Comparison of ENCODE assay signal across 8 cellular contexts in the genomic region with DNA sequence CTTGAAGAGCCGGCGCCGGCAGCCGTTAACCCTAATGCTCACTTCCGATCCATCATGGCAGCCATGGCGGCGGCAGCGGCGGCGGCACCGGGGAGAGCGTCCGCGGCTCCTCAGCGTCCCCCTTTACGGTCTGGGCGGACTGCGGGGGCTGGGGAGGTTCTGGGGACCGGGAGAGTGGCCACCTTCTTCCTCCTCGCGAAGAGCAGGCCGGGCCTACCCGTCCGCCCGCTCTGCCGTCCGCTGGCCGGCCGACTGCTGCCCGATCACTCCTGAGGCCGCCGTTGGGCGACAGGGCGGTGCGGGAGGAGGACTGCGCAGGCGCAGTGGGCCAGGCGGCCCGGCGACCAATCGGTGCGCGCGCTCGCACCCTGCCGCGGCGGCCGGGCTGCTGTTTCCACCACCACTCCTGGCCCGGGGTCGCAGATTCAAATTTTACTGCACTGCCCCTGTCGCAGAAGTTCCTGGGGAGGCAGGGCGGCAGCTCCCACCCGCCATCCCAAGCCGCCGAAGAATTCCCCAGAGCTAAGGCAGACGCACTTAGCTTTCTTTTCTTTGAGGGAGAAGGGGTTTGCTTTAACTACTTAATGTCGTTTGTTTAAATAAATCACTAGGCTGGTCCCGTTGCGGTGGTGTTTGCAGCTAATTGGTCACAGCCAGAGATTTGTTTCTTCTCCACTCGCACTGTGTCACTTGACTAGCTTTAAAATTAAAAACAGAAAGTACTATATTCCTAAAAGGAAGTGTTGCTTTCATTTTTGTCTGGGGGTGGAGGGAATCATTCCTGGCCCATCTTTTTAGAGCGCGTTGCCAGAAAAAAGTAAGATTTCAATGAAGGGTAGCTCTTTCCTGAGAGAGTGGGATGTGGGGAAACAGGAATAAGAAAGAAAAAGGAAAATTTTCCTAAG. TPM values are rescaled to one million over a fixed set of nuclear protein-coding genes. Genes with fewer than 3 reads are reported as not detected.
DNase-seq lines count a peak whose midpoint lies in the region; ATAC-seq, FAIRE-seq and TF ChIP-seq lines count a peak whose summit lies in the region.

A gene (minus strand): TSS at position 290 of the 905 bp plus-strand sequence. CDS start 452 bp downstream, outside the sequence.

- 1 to 3% methylated on average over 13 to 54 of the region's 63 CpGs for WGBS in tibial nerve, 2 donors

- H3K27me3 Mint-ChIP-seq in T-cell = no peaks in the 10 kb centered on the region

- TF ChIP-seq POLR2A in GM12891 (IDR thresholded peaks at IDR 0.05; ENCODE audit: low read depth, low read length) = peak; percentile 94
- peak; percentile 97 to 98 for TF ChIP-seq POLR2A in tibial nerve (IDR thresholded peaks at IDR 0.05)

- peaks cover 38 to 53% (median 50%) of the 10 kb centered on the region in 3 donors for H3K4me1 Mint-ChIP-seq in T-cell

- CTCF ChIA-PET in T-cell (lab: Charles Lee) = interaction anchor here in 1 of 2 donors (0.7 kb wide), 1 partner anchor 1025 kb away, joined by 3 read pairs; a partner anchor contains a TSS

- H3K27me3 ChIP-seq in adipocyte (replicated peaks; ENCODE audit: control insufficient read depth, insufficient read depth, low read length) (no peaks in the 10 kb centered on the region), cardiac muscle cell (no peaks in the 10 kb centered on the region), tibial nerve (no peaks in the 10 kb centered on the region)

- POLR2A ChIA-PET in T-cell (lab: Charles Lee) = interaction anchor here in 1 of 2 donors (1.0 kb wide), 1 partner anchor 127 kb away, joined by 3 read pairs; no protein-coding TSS in a partner anchor

- FAIRE-seq in GM12891 (lab: Jason Lieb, UNC) = peak; percentile 98

- TF ChIP-seq EP300 in tibial nerve (IDR thresholded peaks at IDR 0.05) = peak in 1 of 2 donors; percentile 98

- H3K36me3 ChIP-seq in adipocyte (ENCODE audit: control insufficient read depth, insufficient read depth, low read length, severe bottlenecking) (no peaks in the 10 kb centered on the region), cardiac muscle cell (no peaks in the 10 kb centered on the region), tibial nerve (no peaks in the 10 kb centered on the region)

- H3K4me3 ChIP-seq in adipocyte (ENCODE audit: low read length) (peak within 1 kb of the TSS; percentile 100), cardiac muscle cell (peak within 1 kb of the TSS; percentile 91), tibial nerve (peak within 1 kb of the TSS; percentile 77 to 91 (median 88))

- H3K27ac ChIP-seq in cardiac muscle cell (peak within 1 kb of the TSS; percentile 99), tibial nerve (peak within 1 kb of the TSS; percentile 97 to 99 (median 98))

- peak within 1 kb of the TSS; percentile 96 to 99 (median 96) for H3K4me3 Mint-ChIP-seq in T-cell

- no peaks in the 10 kb centered on the region for H3K9me3 Mint-ChIP-seq in T-cell

- H3K4me1 ChIP-seq in adipocyte (ENCODE audit: control insufficient read depth, insufficient read depth, low read length) = peaks cover 27% of the 10 kb centered on the region
- H3K4me1 ChIP-seq in cardiac muscle cell (ENCODE audit: low read depth) = peaks cover 35% of the 10 kb centered on the region
- peaks cover 0 to 41% (median 14%) of the 10 kb centered on the region in 4 donors for H3K4me1 ChIP-seq in tibial nerve

- TF ChIP-seq CTCF in cardiac muscle cell (IDR thresholded peaks at IDR 0.05; ENCODE audit: low read depth, low read length) = no peak
- peak in 2 of 5 experiments; percentile 33 to 42 for TF ChIP-seq CTCF in tibial nerve (IDR thresholded peaks at IDR 0.05)

- H3K27ac Mint-ChIP-seq in T-cell = peak within 1 kb of the TSS; percentile 91

- no peaks in the 10 kb centered on the region for H3K36me3 Mint-ChIP-seq in T-cell

- DNase-seq in GM12891 (ENCODE audit: insufficient read length, low spot score) (peak; percentile 89), NCI-H128 (lab: John Stamatoyannopoulos, UW; ENCODE audit: unreplicated experiment) (peak; percentile 27), T-cell (peak; percentile 59 to 89 (median 78)), adipocyte (ENCODE audit: low read depth) (peak; percentile 96), cardiac muscle cell (ENCODE audit: low read depth in 1 of 2, low spot score in 1 of 2) (peak; percentile 90 to 92), pons (ENCODE audit: low spot score) (peak; percentile 80), tibial nerve (ENCODE audit: low spot score in 2 of 2) (peak; percentile 72)

- no peaks in the 10 kb centered on the region for H3K9me3 ChIP-seq in adipocyte (ENCODE audit: control insufficient read depth, low read length)
- H3K9me3 ChIP-seq in cardiac muscle cell (ENCODE audit: low read depth) = no peaks in the 10 kb centered on the region
- no peaks in the 10 kb centered on the region for H3K9me3 ChIP-seq in tibial nerve

- H3K9ac ChIP-seq in adipocyte (ENCODE audit: low read length) = peak within 1 kb of the TSS; percentile 99

- ATAC-seq in HG02678 (IDR thresholded peaks at IDR 0.05; ENCODE audit: unreplicated experiment) (peak; percentile 90), T-cell (replicated peaks in 1 of 4) (peak; percentile 83 to 88 (median 86))

TF ChIP-seq in GM12891, 5 proteins besides CTCF, POLR2A, EP300 and RAD21:
- peak; percentile 83 for TF ChIP-seq TAF1 (IDR thresholded peaks at IDR 0.05; ENCODE audit: low read depth, low read length)
- TF ChIP-seq POLR2AphosphoS5 (IDR thresholded peaks at IDR 0.05; ENCODE audit: low read depth, low read length) = peak; percentile 94
- no peak for TF ChIP-seq SPI1 (IDR thresholded peaks at IDR 0.05; ENCODE audit: low read depth, low read length)
- no peak for TF ChIP-seq PAX5 (IDR thresholded peaks at IDR 0.05; ENCODE audit: insufficient read depth, low read length, severe bottlenecking)
- peak; percentile 68; the same call in 1 of the 2 replicates for TF ChIP-seq POU2F2 (IDR thresholded peaks at IDR 0.05; ENCODE audit: low read depth, low read length)
TF ChIP-seq in GM12891: peak in this region for 3.

RNA-seq across cellular contexts. Expression of the gene that starts here (rescaled TPM):
- polyA plus RNA-seq in GM12891 (2012; ENCODE audit: low read depth, missing spikeins) = 21.8 TPM
- total RNA-seq in T-cell (10 to 100 TPM; 42.3 to 51.9 (median 44.8) TPM), cardiac muscle cell (61.0 and 90.3 TPM in 2 replicates), tibial nerve (100 to 1,000 TPM; 118 to 162 (median 144) TPM)
- 49.4 and 65.8 TPM in 2 replicates for polyA plus RNA-seq in cardiac muscle cell

Comparison
In these comparisons a context has a peak if more than half of its experiments do, and no peak if none do; other contexts are left out.
1. Peak in every context shown above with its lines: DNase-seq, ATAC-seq, H3K4me3 ChIP-seq and H3K27ac ChIP-seq.
2. DNase-seq: peak in every context shown above with its lines; median percentile 96 in adipocyte; 91 in cardiac muscle cell; 89 in GM12891; 80 in pons; 78 in T-cell; 72 in tibial nerve; 27 in NCI-H128.